Comparison of ENCODE assay signal across 1 cellular context in genomic region chr12:114687269-114687605, GRCh38.
TF ChIP-seq lines count a peak whose summit lies in the region.

No MANE protein-coding gene starts in this region.

TF ChIP-seq in H1, 55 proteins besides CTCF, POLR2A, EP300 and RAD21:
- no peak for TF ChIP-seq RNF2 (IDR thresholded peaks at IDR 0.05; ENCODE audit: borderline replicate concordance, low read depth, low read length, missing control alignments, poor library complexity, severe bottlenecking)
- TF ChIP-seq EZH2 (IDR thresholded peaks at IDR 0.05; ENCODE audit: low read depth, low read length, severe bottlenecking), result peak; percentile 70
